In the genomic region with DNA sequence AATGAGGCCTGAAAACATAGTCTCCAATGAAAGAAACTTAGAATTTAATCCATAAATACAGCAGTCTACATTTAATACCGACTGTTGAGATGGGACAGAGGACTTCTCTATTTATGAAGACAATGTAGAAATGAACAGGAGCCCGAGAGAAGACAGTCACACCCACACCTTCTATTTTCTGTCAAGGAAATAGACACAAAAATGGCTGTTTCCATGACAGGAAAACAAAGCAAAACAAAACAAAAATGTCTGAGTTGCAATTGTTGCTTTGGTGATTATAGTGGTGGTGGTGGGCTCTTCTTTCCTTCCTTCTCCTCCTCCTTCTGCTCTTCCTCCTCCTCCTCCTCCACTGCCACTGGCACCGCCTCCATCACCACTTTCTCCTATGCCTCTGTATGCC, we compare ENCODE assay signal across 25 cellular contexts.
DNase-seq lines count a peak whose midpoint lies in the region; ATAC-seq, FAIRE-seq and TF ChIP-seq lines count a peak whose summit lies in the region.
"Had no signal": no experiment of that assay in that cellular context is flagged by ENCODE, and none has a peak within 500 bp of the region (broad histone marks: within the 10 kb centered on the region; RNA-seq: fewer than 3 reads in every experiment).

No MANE protein-coding gene starts in this region.

- RAD21 ChIA-PET in GM12878 (lab: Charles Lee; ENCODE audit: unreplicated experiment): no interaction called here

- POLR2A ChIA-PET in GM12878 (lab: Charles Lee): no interaction called here
- POLR2A ChIA-PET in activated CD4-positive, alpha-beta memory T cell treated with anti-CD3 and anti-CD28 coated beads for 36 hours (lab: Charles Lee): no interaction called here

- H3K79me2 ChIP-seq in GM12878 (ENCODE audit: control insufficient read depth, insufficient read depth, low read length) (no peaks in the 10 kb centered on the region), neural progenitor cell (ENCODE audit: low read depth) (no peaks in the 10 kb centered on the region)

- no peaks in the 10 kb centered on the region; the same call in 1 of the 2 replicates for H3K4me1 ChIP-seq in GM12878 (ENCODE audit: control insufficient read depth, insufficient read depth, low read length)
- H3K4me1 ChIP-seq in mesodermal cell (ENCODE audit: control insufficient read depth, insufficient read depth, low read length, poor library complexity, severe bottlenecking): peaks cover 19% of the 10 kb centered on the region
- H3K4me1 ChIP-seq in neural progenitor cell: no peaks in the 10 kb centered on the region

- H3K27ac ChIP-seq in GM12878 (ENCODE audit: control insufficient read depth, insufficient read depth) (no peak overlapping the region), mesodermal cell (ENCODE audit: low read depth, low read length, severe bottlenecking) (peak overlapping the region; percentile 60), neural progenitor cell (no peak overlapping the region)
- H3K27ac ChIP-seq: SK-N-MC had no signal

- WGBS in GM12878 (ENCODE audit: insufficient coverage, insufficient replicate concordance, low lambda C conversion rate, missing lambda C conversion rate): 32% methylated on average over 3 of the region's 3 CpGs
- WGBS in mesodermal cell (ENCODE audit: insufficient coverage in 2 of 2), 2 experiments: 67 to 86% methylated on average over 1 of the region's 3 CpGs

- in situ Hi-C loops in GM12878 (cut with MboI): no loop called here

- FAIRE-seq in GM12878 (lab: Jason Lieb, UNC): no peak
- FAIRE-seq: GM19239, HTR-8/SVneo had no signal

- TF ChIP-seq RAD21 in GM12878 (IDR thresholded peaks at IDR 0.05; ENCODE audit: insufficient read depth, low read depth, low read length): no peak

- no peaks in the 10 kb centered on the region for H3K27me3 Mint-ChIP-seq in Calu3 (ENCODE audit: unreplicated experiment)
- H3K27me3 Mint-ChIP-seq in activated CD4-positive, alpha-beta memory T cell treated with anti-CD3 and anti-CD28 coated beads for 36 hours: peaks cover 4% of the 10 kb centered on the region
- H3K27me3 Mint-ChIP-seq in neural progenitor cell (ENCODE audit: insufficient read depth, low read depth): no peaks in the 10 kb centered on the region

- no peaks in the 10 kb centered on the region; a peak in 1 of 4 replicates for H3K27me3 ChIP-seq in GM12878 (replicated peaks in 1 of 2; ENCODE audit: control insufficient read depth in 2 of 2, insufficient read depth in 2 of 2, low read length in 1 of 2)
- no peaks in the 10 kb centered on the region for H3K27me3 ChIP-seq in neural progenitor cell

- H4K20me1 ChIP-seq in GM12878 (ENCODE audit: control insufficient read depth, insufficient read depth): no peaks in the 10 kb centered on the region
- no peaks in the 10 kb centered on the region for H4K20me1 ChIP-seq in neural progenitor cell (ENCODE audit: low read depth)

- H3K4me3 ChIP-seq in GM12878: no peak overlapping the region
- H3K4me3 ChIP-seq in mesodermal cell (ENCODE audit: extremely low read depth, insufficient read depth, low read length, poor library complexity, severe bottlenecking): no peak overlapping the region
- no peak overlapping the region for H3K4me3 ChIP-seq in neural progenitor cell
- H3K4me3 ChIP-seq: SK-N-MC had no signal

- peak overlapping the region; percentile 38 for H3K4me3 Mint-ChIP-seq in Calu3 (ENCODE audit: low read depth, unreplicated experiment)
- H3K4me3 Mint-ChIP-seq in activated CD4-positive, alpha-beta memory T cell treated with anti-CD3 and anti-CD28 coated beads for 36 hours: no peak overlapping the region
- H3K4me3 Mint-ChIP-seq in neural progenitor cell: no peak overlapping the region

- H3K36me3 Mint-ChIP-seq in Calu3 (ENCODE audit: insufficient read depth, unreplicated experiment) (peaks cover 5% of the 10 kb centered on the region), neural progenitor cell (no peaks in the 10 kb centered on the region)
- H3K36me3 Mint-ChIP-seq in activated CD4-positive, alpha-beta memory T cell treated with anti-CD3 and anti-CD28 coated beads for 36 hours: no peaks in the 10 kb centered on the region
- H3K36me3 Mint-ChIP-seq: CD14-positive monocyte had no signal

- H3K9me3 ChIP-seq in GM12878 (replicated peaks; ENCODE audit: control insufficient read depth, insufficient read depth, low read length) (no peaks in the 10 kb centered on the region), mesodermal cell (ENCODE audit: control insufficient read depth, low read length) (no peaks in the 10 kb centered on the region), neural progenitor cell (ENCODE audit: low read depth) (no peaks in the 10 kb centered on the region)

- no peak for DNase-seq in Calu3
- DNase-seq in GM12878 (ENCODE audit: low read depth, low spot score): no peak
- DNase-seq in medulla oblongata (ENCODE audit: extremely low spot score): no peak
- no peak for DNase-seq in activated CD4-positive, alpha-beta memory T cell treated with anti-CD3 and anti-CD28 coated beads for 36 hours
- DNase-seq in neural progenitor cell (ENCODE audit: low spot score): no peak
- no peak for DNase-seq in NK-92 (lab: John Stamatoyannopoulos, UW; ENCODE audit: unreplicated experiment)
- DNase-seq: 8988T; DMS 273 treated with DMSO at 0.1 percent for 48 hours; GF-D8; GOT3; IMR-90; NCI-H1048; NCI-H146; NCI-H2081; NCI-H2171 treated with DMSO at 0.1 percent for 48 hours; NCI-H446; NCI-H69; NK-92 treated with Interleukin-12 subunit alpha and Interleukin-12 subunit beta, amount 100 ng/mL, for 24 hours; SHP77 had no signal

- BruUV-seq in Calu3 (replicated peaks; lab: Mats Ljungman, UMichigan) (no TSS peak), GM12878 (replicated peaks; lab: Mats Ljungman, UMichigan) (no TSS peak)

- ATAC-seq in HG03025 (IDR thresholded peaks at IDR 0.05; ENCODE audit: low FRiP score, unreplicated experiment): peak; percentile 24
- ATAC-seq in GM12878: peak; percentile 47

- TF ChIP-seq POLR2A in GM12878 (IDR thresholded peaks at IDR 0.05; ENCODE audit: low read depth, low read length): no peak

- H3K4me2 ChIP-seq in GM12878 (ENCODE audit: control insufficient read depth, insufficient read depth) (no peak overlapping the region), neural progenitor cell (no peak overlapping the region)

- intact Hi-C loops in Calu3 (cut with micrococcal nuclease; ENCODE audit: unreplicated experiment): no loop called here
- intact Hi-C loops in GM12878 (cut with micrococcal nuclease; ENCODE audit: unreplicated experiment): no loop called here
- intact Hi-C loops in activated CD4-positive, alpha-beta memory T cell treated with anti-CD3 and anti-CD28 coated beads for 36 hours (cut with micrococcal nuclease): no loop called here

- H3K4me1 Mint-ChIP-seq in Calu3 (ENCODE audit: low read depth, unreplicated experiment) (peaks cover 13% of the 10 kb centered on the region), neural progenitor cell (no peaks in the 10 kb centered on the region)
- H3K4me1 Mint-ChIP-seq in activated CD4-positive, alpha-beta memory T cell treated with anti-CD3 and anti-CD28 coated beads for 36 hours (ENCODE audit: low read depth): no peaks in the 10 kb centered on the region
- H3K4me1 Mint-ChIP-seq: CD14-positive monocyte had no signal

- no peak for TF ChIP-seq EP300 in GM12878 (IDR thresholded peaks at IDR 0.05; ENCODE audit: borderline replicate concordance in 1 of 2, control insufficient read depth in 1 of 2, low read depth in 2 of 2, low read length in 2 of 2)

- CTCF ChIA-PET in Calu3 (lab: Charles Lee): interaction anchor here (0.6 kb wide), 1 partner anchor 69 kb away, joined by 4 read pairs; no protein-coding TSS in a partner anchor
- CTCF ChIA-PET in GM12878 (lab: Yijun Ruan, JAX): interaction anchor here (1.0 to 1.2 kb wide), 2 partner anchors 48 to 62 kb away, joined by 3 to 4 read pairs; no protein-coding TSS in a partner anchor
- CTCF ChIA-PET in activated CD4-positive, alpha-beta memory T cell treated with anti-CD3 and anti-CD28 coated beads for 36 hours (lab: Charles Lee): no interaction called here

- no peak overlapping the region; the same call in 1 of the 2 replicates for H2AFZ ChIP-seq in GM12878 (ENCODE audit: control insufficient read depth, low read depth, low read length)
- H2AFZ ChIP-seq in neural progenitor cell (replicated peaks): no peak overlapping the region

- no peaks in the 10 kb centered on the region for H3K36me3 ChIP-seq in GM12878 (ENCODE audit: control insufficient read depth in 2 of 2, insufficient read depth in 2 of 2, low read length in 1 of 2)
- no peaks in the 10 kb centered on the region for H3K36me3 ChIP-seq in mesodermal cell (ENCODE audit: control insufficient read depth, insufficient read depth, low read length)
- no peaks in the 10 kb centered on the region for H3K36me3 ChIP-seq in neural progenitor cell

- H3K27ac Mint-ChIP-seq in Calu3 (ENCODE audit: unreplicated experiment) (peak overlapping the region; percentile 82), neural progenitor cell (no peak overlapping the region)
- no peak overlapping the region for H3K27ac Mint-ChIP-seq in activated CD4-positive, alpha-beta memory T cell treated with anti-CD3 and anti-CD28 coated beads for 36 hours
- H3K27ac Mint-ChIP-seq: CD14-positive monocyte had no signal

- TF ChIP-seq CTCF in Calu3 (IDR thresholded peaks at IDR 0.05; ENCODE audit: unreplicated experiment): no peak
- TF ChIP-seq CTCF in GM12878 (IDR thresholded peaks at IDR 0.05 in 2 of 3, conservative IDR thresholded peaks at IDR 0.05 in 1 of 3; ENCODE audit: control insufficient read depth in 2 of 3, extremely low read depth in 1 of 3, insufficient read depth in 1 of 3, low read depth in 3 of 3, low read length in 3 of 3): no peak
- no peak for TF ChIP-seq CTCF in neural progenitor cell (IDR thresholded peaks at IDR 0.05)

- H3K9me3 Mint-ChIP-seq in Calu3 (ENCODE audit: low read depth, unreplicated experiment): no peaks in the 10 kb centered on the region
- H3K9me3 Mint-ChIP-seq in activated CD4-positive, alpha-beta memory T cell treated with anti-CD3 and anti-CD28 coated beads for 36 hours: no peaks in the 10 kb centered on the region
- no peaks in the 10 kb centered on the region for H3K9me3 Mint-ChIP-seq in neural progenitor cell

- H3K9ac ChIP-seq in GM12878 (ENCODE audit: control insufficient read depth, insufficient read depth, low read length): no peak overlapping the region
- no peak overlapping the region for H3K9ac ChIP-seq in neural progenitor cell

- H3F3A ChIP-seq in neural progenitor cell (ENCODE audit: low read depth): no peaks in the 10 kb centered on the region

- SMC1A ChIA-PET in GM12878 (lab: Charles Lee; ENCODE audit: uncharacterized antibody, unreplicated experiment): interaction anchor here (0.9 to 4.2 kb wide), 5 partner anchors 9 to 48 kb away, joined by 3 to 22 read pairs (median 4); no protein-coding TSS in a partner anchor

TF ChIP-seq in GM12878, 131 proteins besides CTCF, POLR2A, EP300 and RAD21 (continues in another document):
- no peak for TF ChIP-seq MXI1 (IDR thresholded peaks at IDR 0.05; ENCODE audit: low read depth, low read length)
